ENCODE assay signal across 8 cellular contexts in genomic region chr17:998111-998510, GRCh38. TPM values are rescaled to one million over a fixed set of nuclear protein-coding genes. Genes with fewer than 3 reads are reported as not detected.
DNase-seq lines count a peak whose midpoint lies in the region; ATAC-seq and TF ChIP-seq lines count a peak whose summit lies in the region.

No MANE protein-coding gene starts in this region.

- CTCF ChIA-PET in OCI-LY7 (lab: Charles Lee; ENCODE audit: unreplicated experiment): no interaction called here

- no peak for ATAC-seq in GM19324 (IDR thresholded peaks at IDR 0.05; ENCODE audit: low FRiP score, unreplicated experiment)
- no peak for ATAC-seq in HG03439 (IDR thresholded peaks at IDR 0.05; ENCODE audit: unreplicated experiment)

- H3K9me3 ChIP-seq in OCI-LY7 (ENCODE audit: low read length) (peaks cover 16% of the 10 kb centered on the region; the same call in 1 of the 2 replicates), endocrine pancreas (ENCODE audit: control insufficient read depth, low read length) (no peaks in the 10 kb centered on the region), parathyroid adenoma (ENCODE audit: control insufficient read depth, low read length) (no peaks in the 10 kb centered on the region)

- H3K4me3 ChIP-seq in GM08714 (ENCODE audit: low read length) (peak overlapping the region; percentile 70), OCI-LY7 (ENCODE audit: low read depth, low read length, poor library complexity, severe bottlenecking) (peak overlapping the region; percentile 92), endocrine pancreas (ENCODE audit: control insufficient read depth, insufficient read depth, low read length) (peak overlapping the region; percentile 51), parathyroid adenoma (ENCODE audit: low read depth, low read length) (peak overlapping the region; percentile 83)

- POLR2A ChIA-PET in OCI-LY7 (lab: Charles Lee): no interaction called here

- H3K36me3 ChIP-seq in OCI-LY7 (ENCODE audit: insufficient read depth, low read length) (peaks cover 45% of the 10 kb centered on the region), endocrine pancreas (ENCODE audit: control insufficient read depth, insufficient read depth, low read length) (peaks cover 2% of the 10 kb centered on the region), parathyroid adenoma (ENCODE audit: control insufficient read depth, insufficient read depth, low read length) (no peaks in the 10 kb centered on the region)

- H3K9ac ChIP-seq in endocrine pancreas (ENCODE audit: control insufficient read depth, insufficient read depth, low read length): no peak overlapping the region
- H3K9ac ChIP-seq in parathyroid adenoma: no peak overlapping the region

- DNase-seq in OCI-LY7 (ENCODE audit: low spot score) (no peak), mesenteric fat pad (ENCODE audit: low spot score) (no peak), NCI-H1092 (lab: John Stamatoyannopoulos, UW) (no peak)

- intact Hi-C loops in OCI-LY7 (cut with micrococcal nuclease; ENCODE audit: unreplicated experiment): loop anchor here (5.0 kb wide), 4 partner anchors 121 to 586 kb away; partner anchors contain the start of genes GLOD4 and MRM3

- H3K79me2 ChIP-seq in OCI-LY7 (ENCODE audit: insufficient read depth, low read depth, low read length) (peaks cover 19% of the 10 kb centered on the region; the same call in 1 of the 2 replicates), parathyroid adenoma (peaks cover 9% of the 10 kb centered on the region)

- peaks cover 11% of the 10 kb centered on the region for H4K20me1 ChIP-seq in OCI-LY7 (ENCODE audit: insufficient read depth, low read length)

- TF ChIP-seq CTCF in OCI-LY7 (conservative IDR thresholded peaks at IDR 0.05; ENCODE audit: low read length): no peak
- TF ChIP-seq CTCF in parathyroid adenoma (IDR thresholded peaks at IDR 0.05): no peak

- H3K27ac ChIP-seq in OCI-LY7 (ENCODE audit: low read depth, low read length, poor library complexity, severe bottlenecking): no peak overlapping the region
- H3K27ac ChIP-seq in parathyroid adenoma: no peak overlapping the region

- no peaks in the 10 kb centered on the region for H3K9me2 ChIP-seq in OCI-LY7 (ENCODE audit: insufficient read depth, low read length)

- no peaks in the 10 kb centered on the region for H3K27me3 ChIP-seq in endocrine pancreas (ENCODE audit: control insufficient read depth, insufficient read depth, low read length)
- no peaks in the 10 kb centered on the region for H3K27me3 ChIP-seq in parathyroid adenoma (ENCODE audit: control insufficient read depth, insufficient read depth, low read length)

- peaks cover 12% of the 10 kb centered on the region for H3K4me1 ChIP-seq in OCI-LY7 (ENCODE audit: insufficient read depth, low read length, poor library complexity, severe bottlenecking)
- H3K4me1 ChIP-seq in endocrine pancreas (ENCODE audit: control insufficient read depth, insufficient read depth, low read length): peaks cover 18% of the 10 kb centered on the region
- peaks cover 21% of the 10 kb centered on the region for H3K4me1 ChIP-seq in parathyroid adenoma

- BruUV-seq in OCI-LY7 (replicated peaks; lab: Mats Ljungman, UMichigan): no TSS peak

- H2AFZ ChIP-seq in OCI-LY7 (ENCODE audit: low read length) (no peak overlapping the region), parathyroid adenoma (no peak overlapping the region)

- H3K4me2 ChIP-seq in OCI-LY7 (ENCODE audit: low read length): peak overlapping the region; percentile 67
- peak overlapping the region; percentile 49 for H3K4me2 ChIP-seq in parathyroid adenoma (ENCODE audit: low read length)

RNA-seq across cellular contexts. Expression of gene TIMM22, which starts 1.2 kb away (rescaled TPM):
- 12.8 and 15.7 TPM in 2 replicates for total RNA-seq in OCI-LY7 (2014; rRNA removed; shearing (Covaris generic))
- total RNA-seq in OCI-LY7 (2022) (10.6 and 13.8 TPM in 2 replicates), mesenteric fat pad (11.3 TPM)

RNA-seq across cellular contexts. Expression of gene NXN, which starts 18.5 kb away (rescaled TPM):
- total RNA-seq in OCI-LY7 (2014; rRNA removed; shearing (Covaris generic)): 0.93 and 1.3 TPM in 2 replicates
- total RNA-seq in OCI-LY7 (2022): 2.0 and 2.8 TPM in 2 replicates
- 20.7 TPM for total RNA-seq in mesenteric fat pad
